ENCODE assay signal across 8 cellular contexts in the genomic region with DNA sequence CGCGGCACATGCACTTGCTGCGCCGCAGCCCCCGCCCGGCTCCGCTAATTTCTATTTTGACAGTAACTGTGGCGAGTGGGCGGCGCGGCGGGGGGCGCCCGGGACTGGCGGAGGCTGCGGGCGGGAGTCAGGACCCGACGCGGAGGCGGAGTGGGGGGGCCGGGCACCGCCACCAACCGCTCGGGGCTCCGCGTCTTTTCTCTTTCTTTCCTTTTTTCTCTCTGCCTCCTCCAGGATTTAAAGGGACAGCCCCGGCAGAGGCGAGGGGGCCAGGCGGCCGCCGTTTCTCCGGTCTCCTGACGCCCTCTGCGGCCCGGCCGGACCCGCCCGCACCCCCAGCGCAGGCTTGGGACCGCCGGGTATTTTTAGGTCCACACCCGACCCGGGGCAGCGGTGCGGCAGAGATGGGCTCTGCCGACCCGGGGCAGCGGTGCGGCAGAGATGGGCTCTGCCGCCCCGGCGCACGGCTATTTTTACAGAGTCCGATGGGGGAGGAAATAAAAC. TPM values are rescaled to one million over a fixed set of nuclear protein-coding genes. Genes with fewer than 3 reads are reported as not detected.
DNase-seq lines count a peak whose midpoint lies in the region; FAIRE-seq and TF ChIP-seq lines count a peak whose summit lies in the region.

No MANE protein-coding gene starts in this region.

- no peaks in the 10 kb centered on the region for H3K36me3 Mint-ChIP-seq in Caco-2 (ENCODE audit: insufficient read depth, unreplicated experiment)

- TF ChIP-seq CTCF in Caco-2 (IDR thresholded peaks at IDR 0.05; ENCODE audit: insufficient read depth in 1 of 2, low read depth in 1 of 2, low read length in 1 of 2, severe bottlenecking in 1 of 2, unreplicated experiment in 1 of 2) (no peak), coronary artery (IDR thresholded peaks at IDR 0.05) (no peak), suprapubic skin (IDR thresholded peaks at IDR 0.05) (no peak)

- POLR2A ChIA-PET in Caco-2 (lab: Charles Lee) = no interaction called here

- H3K9me3 Mint-ChIP-seq in Caco-2 (ENCODE audit: unreplicated experiment) = no peaks in the 10 kb centered on the region

- peaks cover 9% of the 10 kb centered on the region for H3K27me3 Mint-ChIP-seq in Caco-2 (ENCODE audit: insufficient read depth, unreplicated experiment)

- no TSS peak for BruUV-seq in Caco-2 (replicated peaks; lab: Mats Ljungman, UMichigan)

- H3K4me3 ChIP-seq in Caco-2 (ENCODE audit: low read depth, low read length) (peak overlapping the region; percentile 47), coronary artery (peak overlapping the region; percentile 94), suprapubic skin (peak overlapping the region; percentile 95)

- H3K9me3 ChIP-seq in Caco-2 (no peaks in the 10 kb centered on the region), suprapubic skin (no peaks in the 10 kb centered on the region)

- FAIRE-seq in GM19239 (lab: Jason Lieb, UNC) = no peak

- CTCF ChIA-PET in Caco-2 (lab: Charles Lee) = no interaction called here

- H3K4me1 ChIP-seq in Caco-2 (no peaks in the 10 kb centered on the region), suprapubic skin (peaks cover 24% of the 10 kb centered on the region)

- peak overlapping the region; percentile 87 to 94 for H3K27ac ChIP-seq in coronary artery
- H3K27ac ChIP-seq in suprapubic skin = peak overlapping the region; percentile 79

- peak in 1 of 2 experiments; percentile 12 for DNase-seq in Caco-2
- DNase-seq in HCEC 1CT = peak; percentile 21
- DNase-seq in RPMI7951 (ENCODE audit: low read depth) = peak; percentile 15
- peak; percentile 80 for DNase-seq in coronary artery (ENCODE audit: low spot score)
- DNase-seq in medulla oblongata (ENCODE audit: extremely low spot score) = peak; percentile 40
- DNase-seq in suprapubic skin (ENCODE audit: low spot score in 2 of 2) = no peak
- no peak for DNase-seq in GM19239 (ENCODE audit: insufficient read length, low spot score)
- DNase-seq in effector CD4-positive, alpha-beta T cell = no peak

- under 1% methylated on average over 43 of the region's 55 CpGs for WGBS in suprapubic skin

- TF ChIP-seq EP300 in suprapubic skin (IDR thresholded peaks at IDR 0.05) = no peak

- peak overlapping the region; percentile 67 for H3K4me3 Mint-ChIP-seq in Caco-2 (ENCODE audit: unreplicated experiment)

- H3K4me1 Mint-ChIP-seq in Caco-2 (ENCODE audit: low read depth, unreplicated experiment) = no peaks in the 10 kb centered on the region

- intact Hi-C loops in Caco-2 (cut with micrococcal nuclease; ENCODE audit: unreplicated experiment) = no loop called here

- H3K36me3 ChIP-seq in Caco-2 (ENCODE audit: control insufficient read depth, insufficient read depth, low read length) (no peaks in the 10 kb centered on the region), suprapubic skin (no peaks in the 10 kb centered on the region)

- H3K27me3 ChIP-seq in Caco-2 (replicated peaks; ENCODE audit: control insufficient read depth, insufficient read depth, low read length) = 0 out of 2 replicates have a peak, but pooled peaks cover 2% of the 10 kb centered on the region
- H3K27me3 ChIP-seq in suprapubic skin = peaks cover 9% of the 10 kb centered on the region

- H3K27ac Mint-ChIP-seq in Caco-2 (ENCODE audit: unreplicated experiment) = no peak overlapping the region

- no peak for TF ChIP-seq POLR2A in suprapubic skin (IDR thresholded peaks at IDR 0.05)

RNA-seq across cellular contexts. Expression of a gene that starts 0.5 kb away (rescaled TPM):
- total RNA-seq in Caco-2 (2022) (0.18 and 0.39 TPM in 2 replicates), suprapubic skin (10 to 100 TPM; 26.0 to 50.6 (median 46.2) TPM)
- 0.10 and 0.12 TPM in 2 replicates for total RNA-seq in RPMI7951 (2014; rRNA removed; shearing (Covaris generic))

Comparison
In these comparisons a context has a peak if more than half of its experiments do, and no peak if none do; other contexts are left out.
1. DNase-seq: peak in HCEC 1CT (single experiment), RPMI7951 (single experiment), coronary artery (single experiment) and medulla oblongata (single experiment); none in suprapubic skin (0 of 2), GM19239 (single experiment) and effector CD4-positive, alpha-beta T cell (single experiment).
2. RNA of a gene that starts 0.5 kb away (total RNA-seq): 26.0 to 50.6 TPM in suprapubic skin; 0.18 to 0.39 TPM in Caco-2 and 0.10 to 0.12 TPM in RPMI7951; every median in the first group is over 10 times any median in the second.
3. Peak in every context shown above with its lines, with median percentiles within 50 percentile points of each other: H3K4me3 ChIP-seq.